In the genomic region with DNA sequence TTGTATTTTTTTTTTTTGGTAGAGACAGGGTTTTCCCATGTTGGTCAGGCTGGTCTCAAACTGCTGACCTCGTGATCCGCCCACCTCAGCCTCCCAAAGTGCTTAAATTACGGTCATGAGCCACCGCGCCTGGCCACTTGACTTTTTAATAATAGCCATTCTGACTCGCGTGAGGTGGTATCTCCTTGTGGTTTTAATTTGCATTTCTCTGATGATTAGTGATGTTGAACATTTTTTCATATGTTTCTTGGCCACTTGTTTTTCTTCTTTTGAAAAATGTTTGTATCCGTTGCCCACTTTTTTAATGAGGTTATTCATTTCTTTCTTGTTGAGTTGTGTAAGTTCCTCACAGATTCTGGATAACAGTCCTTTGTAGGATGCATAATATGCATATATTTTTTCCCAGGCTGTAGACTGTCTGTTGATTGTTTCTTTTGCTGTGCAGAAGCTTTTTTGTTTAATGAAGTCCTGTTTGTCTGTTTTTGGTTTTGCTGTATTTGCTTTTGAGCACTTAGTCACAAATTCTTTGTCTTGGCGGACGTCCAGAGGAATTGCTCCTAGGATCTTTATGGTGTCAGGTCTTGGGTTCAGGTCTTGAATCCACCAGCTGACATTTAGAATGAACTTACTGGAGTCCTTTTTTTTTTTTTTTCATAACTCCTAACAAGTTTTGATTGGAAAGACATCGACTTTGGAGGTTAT, we compare ENCODE assay signal across 1 cellular context.
TF ChIP-seq lines count a peak whose summit lies in the region.

No MANE protein-coding gene starts in this region.

TF ChIP-seq in IMR-90, 13 proteins besides CTCF, POLR2A, EP300 and RAD21 (continued from another document):
- no peak for TF ChIP-seq CHD1 (IDR thresholded peaks at IDR 0.05; ENCODE audit: low read depth, low read length)
- TF ChIP-seq MAZ (IDR thresholded peaks at IDR 0.05; ENCODE audit: borderline replicate concordance, low read depth, low read length): no peak
- TF ChIP-seq RCOR1 (IDR thresholded peaks at IDR 0.05; ENCODE audit: insufficient replicate concordance, low read length): no peak
- TF ChIP-seq USF2 (IDR thresholded peaks at IDR 0.05; ENCODE audit: low read depth, low read length): no peak
- no peak for TF ChIP-seq MAFK (IDR thresholded peaks at IDR 0.05; ENCODE audit: low read depth, low read length)
- no peak for TF ChIP-seq BHLHE40 (IDR thresholded peaks at IDR 0.05; ENCODE audit: low read depth, low read length)
- TF ChIP-seq, protein P1, sequence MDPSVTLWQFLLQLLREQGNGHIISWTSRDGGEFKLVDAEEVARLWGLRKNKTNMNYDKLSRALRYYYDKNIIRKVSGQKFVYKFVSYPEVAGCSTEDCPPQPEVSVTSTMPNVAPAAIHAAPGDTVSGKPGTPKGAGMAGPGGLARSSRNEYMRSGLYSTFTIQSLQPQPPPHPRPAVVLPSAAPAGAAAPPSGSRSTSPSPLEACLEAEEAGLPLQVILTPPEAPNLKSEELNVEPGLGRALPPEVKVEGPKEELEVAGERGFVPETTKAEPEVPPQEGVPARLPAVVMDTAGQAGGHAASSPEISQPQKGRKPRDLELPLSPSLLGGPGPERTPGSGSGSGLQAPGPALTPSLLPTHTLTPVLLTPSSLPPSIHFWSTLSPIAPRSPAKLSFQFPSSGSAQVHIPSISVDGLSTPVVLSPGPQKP (IDR thresholded peaks at IDR 0.05; ENCODE audit: borderline replicate concordance, low read depth, low read length): no peak
- no peak for TF ChIP-seq NFE2L2 (IDR thresholded peaks at IDR 0.05; ENCODE audit: low read depth, low read length)
- TF ChIP-seq FOS (IDR thresholded peaks at IDR 0.05; ENCODE audit: low read depth, low read length): no peak
- TF ChIP-seq RFX5 (IDR thresholded peaks at IDR 0.05; ENCODE audit: low read depth, low read length): no peak
